ENCODE assay signal across 13 cellular contexts in the genomic region with DNA sequence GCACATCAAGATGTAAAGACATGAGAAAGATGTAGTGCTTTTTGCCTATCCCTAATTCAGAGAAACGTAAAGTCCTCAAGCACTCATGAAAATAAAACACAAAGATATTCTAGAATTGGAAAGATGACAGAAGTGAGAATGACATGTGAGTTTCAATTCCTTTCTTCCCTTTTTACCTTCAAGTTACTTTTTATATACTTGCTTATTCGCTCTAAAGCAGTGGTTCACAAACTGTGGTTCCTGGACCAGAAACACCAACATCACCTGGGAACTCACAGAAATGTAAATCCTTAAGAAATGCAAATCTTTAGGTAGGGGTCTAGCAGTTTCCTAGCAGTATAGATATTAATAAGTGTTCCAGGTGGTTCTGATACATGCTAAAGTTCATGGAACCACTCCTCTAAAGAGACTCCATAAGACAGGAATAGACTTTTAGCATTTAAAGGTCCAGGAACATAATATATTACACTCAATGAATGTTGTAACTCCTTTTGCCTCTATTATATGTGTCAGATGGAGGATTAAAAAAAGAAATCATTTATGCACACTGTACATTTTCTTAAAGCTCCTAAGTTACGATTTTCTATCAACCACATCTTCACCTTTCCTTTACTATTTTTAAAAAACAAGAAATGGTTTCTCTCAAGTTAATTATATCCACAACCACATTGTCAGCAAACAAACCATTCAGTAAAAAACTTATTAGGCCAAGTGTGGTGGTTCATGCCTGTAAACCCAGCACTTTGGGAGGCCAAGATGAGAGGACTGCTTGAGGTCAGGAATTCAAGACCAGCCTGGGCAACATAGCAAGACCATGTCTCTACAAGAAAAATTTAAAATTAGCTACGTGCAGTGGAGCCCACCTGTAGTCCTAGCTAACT.
DNase-seq lines count a peak whose midpoint lies in the region; ATAC-seq lines count a peak whose summit lies in the region.
"Had no signal": no experiment of that assay in that cellular context is flagged by ENCODE, and none has a peak within 500 bp of the region (broad histone marks: within the 10 kb centered on the region; RNA-seq: fewer than 3 reads in every experiment).

No MANE protein-coding gene starts in this region.

- peak overlapping the region; percentile 65 for H3K27ac Mint-ChIP-seq in stimulated activated naive B cell treated with anti-CD40 and anti-IgM and Interleukin-4, amounts not matched to agents 10 μg/mL and 1 μg/mL and 100 μg/mL, for 72 hours
- H3K27ac Mint-ChIP-seq: activated CD8-positive, alpha-beta T cell treated with anti-CD3 and anti-CD28 coated beads, Interleukin-2, amount 10 ng/mL, durations not matched to agents 7 days and 5 days had no signal

- H3K36me3 Mint-ChIP-seq in stimulated activated naive B cell treated with anti-CD40 and anti-IgM and Interleukin-4, amounts not matched to agents 10 μg/mL and 1 μg/mL and 100 μg/mL, for 72 hours, result peaks cover 14 to 39% of the 10 kb centered on the region in 2 donors

- DNase-seq in NOMO-1 treated with DMSO at 0.1 percent for 48 hours (lab: John Stamatoyannopoulos, UW; ENCODE audit: unreplicated experiment), result peak; percentile 5
- no peak for DNase-seq in NOMO-1 treated with dmso at 0.1 percent for 144 hours (lab: John Stamatoyannopoulos, UW; ENCODE audit: unreplicated experiment)
- DNase-seq in stimulated activated naive B cell treated with anti-CD40 and anti-IgM and Interleukin-4, amounts not matched to agents 10 μg/mL and 1 μg/mL and 100 μg/mL, for 72 hours, result no peak
- DNase-seq in stimulated activated CD8-positive, alpha-beta memory T cell treated with anti-CD3 and anti-CD28 coated beads, Interleukin-4, amount 100 ng/mL, for 48 hours, result no peak
- DNase-seq in NCI-H146 (lab: John Stamatoyannopoulos, UW), result no peak
- DNase-seq in OCI-M1 (lab: John Stamatoyannopoulos, UW), result no peak
- DNase-seq: activated CD8-positive, alpha-beta T cell treated with anti-CD3 and anti-CD28 coated beads, Interleukin-2, amount 10 ng/mL, durations not matched to agents 7 days and 5 days; amniotic stem cell; GF-D8; stimulated activated CD4-positive, alpha-beta T cell treated with anti-CD3 and anti-CD28 coated beads, Interleukin-4, amount 100 ng/mL, for 1 hour; trophoblast cell had no signal

- no peaks in the 10 kb centered on the region for H3K27me3 Mint-ChIP-seq in stimulated activated naive B cell treated with anti-CD40 and anti-IgM and Interleukin-4, amounts not matched to agents 10 μg/mL and 1 μg/mL and 100 μg/mL, for 72 hours

- peak; percentile 82 for ATAC-seq in GM21786 (IDR thresholded peaks at IDR 0.05; ENCODE audit: unreplicated experiment)
- ATAC-seq in HG03342 (IDR thresholded peaks at IDR 0.05; ENCODE audit: unreplicated experiment), result peak; percentile 81
- ATAC-seq in stimulated activated naive B cell treated with anti-CD40 and anti-IgM and Interleukin-4, amounts not matched to agents 10 μg/mL and 1 μg/mL and 100 μg/mL, for 72 hours (replicated peaks), result peak; percentile 86 to 89
- ATAC-seq: activated CD8-positive, alpha-beta T cell treated with anti-CD3 and anti-CD28 coated beads, Interleukin-2, amount 10 ng/mL, durations not matched to agents 7 days and 5 days had no signal

- H3K9me3 Mint-ChIP-seq in stimulated activated naive B cell treated with anti-CD40 and anti-IgM and Interleukin-4, amounts not matched to agents 10 μg/mL and 1 μg/mL and 100 μg/mL, for 72 hours, result no peaks in the 10 kb centered on the region

- H3K4me1 Mint-ChIP-seq in stimulated activated naive B cell treated with anti-CD40 and anti-IgM and Interleukin-4, amounts not matched to agents 10 μg/mL and 1 μg/mL and 100 μg/mL, for 72 hours, result peaks cover 20 to 39% of the 10 kb centered on the region in 2 donors

- peak overlapping the region; percentile 65 to 69 for H3K4me3 Mint-ChIP-seq in stimulated activated naive B cell treated with anti-CD40 and anti-IgM and Interleukin-4, amounts not matched to agents 10 μg/mL and 1 μg/mL and 100 μg/mL, for 72 hours
- H3K4me3 Mint-ChIP-seq: activated CD8-positive, alpha-beta T cell treated with anti-CD3 and anti-CD28 coated beads, Interleukin-2, amount 10 ng/mL, durations not matched to agents 7 days and 5 days had no signal
